1 cellular context compared by ENCODE assay signal in the genomic region with DNA sequence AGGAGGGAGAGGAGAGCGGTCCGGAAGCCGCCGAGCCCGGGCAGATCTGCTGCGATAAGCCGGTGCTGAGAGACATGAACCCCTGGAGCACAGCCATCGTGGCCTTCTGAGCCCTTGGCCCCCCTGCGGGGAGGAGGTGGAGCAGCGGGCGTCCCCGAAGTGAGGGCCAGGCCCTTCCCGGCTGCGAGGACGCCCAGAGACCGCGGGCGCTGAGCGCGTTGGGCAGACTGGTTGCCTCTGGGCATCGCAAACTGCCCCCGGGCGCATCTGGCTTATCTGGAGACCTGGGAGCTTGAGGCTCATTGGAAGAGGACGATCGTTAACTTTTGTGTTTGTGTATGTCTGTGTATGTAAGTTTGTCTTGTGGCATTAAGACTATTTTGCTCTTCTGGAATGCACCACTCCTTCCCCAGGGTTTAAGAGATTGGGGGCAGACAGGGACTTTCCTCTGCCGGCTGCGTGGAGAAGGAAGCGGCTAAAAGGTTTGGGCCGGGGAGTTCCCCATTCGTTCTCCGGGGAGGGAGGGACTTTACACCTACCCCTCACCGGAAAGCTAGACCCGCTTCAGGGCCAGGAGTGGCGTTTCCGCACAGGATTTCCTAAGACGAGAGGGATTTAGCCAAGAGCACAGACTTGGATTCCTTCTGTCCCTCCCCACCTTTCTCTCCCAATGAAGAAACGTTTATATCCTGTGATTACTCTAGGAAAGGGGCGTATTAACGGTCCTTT.
TF ChIP-seq lines count a peak whose summit lies in the region.

No MANE protein-coding gene starts in this region.

TF ChIP-seq in HEK293, 187 proteins besides CTCF, POLR2A, EP300 and RAD21 (continued from another document and continues in another):
- TF ChIP-seq, protein P1, sequence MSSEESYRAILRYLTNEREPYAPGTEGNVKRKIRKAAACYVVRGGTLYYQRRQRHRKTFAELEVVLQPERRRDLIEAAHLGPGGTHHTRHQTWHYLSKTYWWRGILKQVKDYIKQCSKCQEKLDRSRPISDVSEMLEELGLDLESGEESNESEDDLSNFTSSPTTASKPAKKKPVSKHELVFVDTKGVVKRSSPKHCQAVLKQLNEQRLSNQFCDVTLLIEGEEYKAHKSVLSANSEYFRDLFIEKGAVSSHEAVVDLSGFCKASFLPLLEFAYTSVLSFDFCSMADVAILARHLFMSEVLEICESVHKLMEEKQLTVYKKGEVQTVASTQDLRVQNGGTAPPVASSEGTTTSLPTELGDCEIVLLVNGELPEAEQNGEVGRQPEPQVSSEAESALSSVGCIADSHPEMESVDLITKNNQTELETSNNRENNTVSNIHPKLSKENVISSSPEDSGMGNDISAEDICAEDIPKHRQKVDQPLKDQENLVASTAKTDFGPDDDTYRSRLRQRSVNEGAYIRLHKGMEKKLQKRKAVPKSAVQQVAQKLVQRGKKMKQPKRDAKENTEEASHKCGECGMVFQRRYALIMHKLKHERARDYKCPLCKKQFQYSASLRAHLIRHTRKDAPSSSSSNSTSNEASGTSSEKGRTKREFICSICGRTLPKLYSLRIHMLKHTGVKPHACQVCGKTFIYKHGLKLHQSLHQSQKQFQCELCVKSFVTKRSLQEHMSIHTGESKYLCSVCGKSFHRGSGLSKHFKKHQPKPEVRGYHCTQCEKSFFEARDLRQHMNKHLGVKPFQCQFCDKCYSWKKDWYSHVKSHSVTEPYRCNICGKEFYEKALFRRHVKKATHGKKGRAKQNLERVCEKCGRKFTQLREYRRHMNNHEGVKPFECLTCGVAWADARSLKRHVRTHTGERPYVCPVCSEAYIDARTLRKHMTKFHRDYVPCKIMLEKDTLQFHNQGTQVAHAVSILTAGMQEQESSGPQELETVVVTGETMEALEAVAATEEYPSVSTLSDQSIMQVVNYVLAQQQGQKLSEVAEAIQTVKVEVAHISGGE (tag by site-specific recombination; conservative IDR thresholded peaks at IDR 0.05; ENCODE audit: low read depth): no peak; the same call in 1 of the 2 replicates
- TF ChIP-seq ZNF76 (tag by site-specific recombination; IDR thresholded peaks at IDR 0.05; ENCODE audit: borderline replicate concordance, low read depth) (no peak), ZNF701 (tag by site-specific recombination; IDR thresholded peaks at IDR 0.05) (no peak), ZNF223 (tag by site-specific recombination; IDR thresholded peaks at IDR 0.05) (no peak), IKZF3 (tag by site-specific recombination; IDR thresholded peaks at IDR 0.05) (no peak), ZNF677 (tag by site-specific recombination; IDR thresholded peaks at IDR 0.05) (no peak), ZNF645 (tag by site-specific recombination; IDR thresholded peaks at IDR 0.05) (peak; percentile 100), ZNF157 (tag by site-specific recombination; IDR thresholded peaks at IDR 0.05) (no peak), ZFHX2 (tag by site-specific recombination; conservative IDR thresholded peaks at IDR 0.05) (no peak), KLF1 (tag by site-specific recombination; IDR thresholded peaks at IDR 0.05) (peak; percentile 18; the same call in 1 of the 2 replicates), KLF10 (tag by site-specific recombination; IDR thresholded peaks at IDR 0.05) (no peak; the same call in 1 of the 2 replicates), ZNF114 (tag by site-specific recombination; IDR thresholded peaks at IDR 0.05) (no peak), ZNF146 (tag by site-specific recombination; IDR thresholded peaks at IDR 0.05) (no peak; the same call in 1 of the 2 replicates), GLI4 (tag by site-specific recombination; IDR thresholded peaks at IDR 0.05) (no peak), ZNF837 (tag by site-specific recombination; IDR thresholded peaks at IDR 0.05) (no peak), ZNF776 (tag by site-specific recombination; IDR thresholded peaks at IDR 0.05; ENCODE audit: borderline replicate concordance) (no peak), ZNF521 (tag by site-specific recombination; IDR thresholded peaks at IDR 0.05) (no peak), ZNF311 (tag by site-specific recombination; IDR thresholded peaks at IDR 0.05; ENCODE audit: borderline replicate concordance) (no peak), ZNF362 (tag by site-specific recombination; IDR thresholded peaks at IDR 0.05) (no peak), ZNF658 (tag by site-specific recombination; IDR thresholded peaks at IDR 0.05) (no peak), ZNF416 (tag by site-specific recombination; IDR thresholded peaks at IDR 0.05) (no peak), ZNF354C (tag by site-specific recombination; IDR thresholded peaks at IDR 0.05; ENCODE audit: borderline replicate concordance, low read depth) (no peak), SALL2 (tag by site-specific recombination; IDR thresholded peaks at IDR 0.05; ENCODE audit: borderline replicate concordance) (no peak), ZNF654 (tag by site-specific recombination; IDR thresholded peaks at IDR 0.05; ENCODE audit: low read depth) (no peak), ATF2 (tag by site-specific recombination; IDR thresholded peaks at IDR 0.05; ENCODE audit: low read depth) (no peak), ELK4 (IDR thresholded peaks at IDR 0.05; ENCODE audit: borderline replicate concordance, low read depth, low read length) (no peak; the same call in 1 of the 2 replicates), ZNF48 (tag by site-specific recombination; IDR thresholded peaks at IDR 0.05) (no peak), ZNF138 (tag by site-specific recombination; IDR thresholded peaks at IDR 0.05; ENCODE audit: borderline replicate concordance) (no peak), ZNF560 (tag by site-specific recombination; IDR thresholded peaks at IDR 0.05; ENCODE audit: borderline replicate concordance) (no peak), ZNF449 (tag by site-specific recombination; IDR thresholded peaks at IDR 0.05) (no peak), HOXC10 (CRISPR knock-in tag; IDR thresholded peaks at IDR 0.05) (no peak), ZNF266 (tag by site-specific recombination; IDR thresholded peaks at IDR 0.05; ENCODE audit: low read depth) (no peak), ZNF398 (tag by site-specific recombination; IDR thresholded peaks at IDR 0.05) (no peak), PRDM4 (tag by site-specific recombination; IDR thresholded peaks at IDR 0.05) (no peak)
- TF ChIP-seq, protein P2, sequence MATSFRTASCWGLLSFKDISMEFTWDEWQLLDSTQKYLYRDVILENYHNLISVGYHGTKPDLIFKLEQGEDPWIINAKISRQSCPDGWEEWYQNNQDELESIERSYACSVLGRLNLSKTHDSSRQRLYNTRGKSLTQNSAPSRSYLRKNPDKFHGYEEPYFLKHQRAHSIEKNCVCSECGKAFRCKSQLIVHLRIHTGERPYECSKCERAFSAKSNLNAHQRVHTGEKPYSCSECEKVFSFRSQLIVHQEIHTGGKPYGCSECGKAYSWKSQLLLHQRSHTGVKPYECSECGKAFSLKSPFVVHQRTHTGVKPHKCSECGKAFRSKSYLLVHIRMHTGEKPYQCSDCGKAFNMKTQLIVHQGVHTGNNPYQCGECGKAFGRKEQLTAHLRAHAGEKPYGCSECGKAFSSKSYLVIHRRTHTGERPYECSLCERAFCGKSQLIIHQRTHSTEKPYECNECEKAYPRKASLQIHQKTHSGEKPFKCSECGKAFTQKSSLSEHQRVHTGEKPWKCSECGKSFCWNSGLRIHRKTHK (tag by site-specific recombination; IDR thresholded peaks at IDR 0.05): no peak
- TF ChIP-seq, protein P3, sequence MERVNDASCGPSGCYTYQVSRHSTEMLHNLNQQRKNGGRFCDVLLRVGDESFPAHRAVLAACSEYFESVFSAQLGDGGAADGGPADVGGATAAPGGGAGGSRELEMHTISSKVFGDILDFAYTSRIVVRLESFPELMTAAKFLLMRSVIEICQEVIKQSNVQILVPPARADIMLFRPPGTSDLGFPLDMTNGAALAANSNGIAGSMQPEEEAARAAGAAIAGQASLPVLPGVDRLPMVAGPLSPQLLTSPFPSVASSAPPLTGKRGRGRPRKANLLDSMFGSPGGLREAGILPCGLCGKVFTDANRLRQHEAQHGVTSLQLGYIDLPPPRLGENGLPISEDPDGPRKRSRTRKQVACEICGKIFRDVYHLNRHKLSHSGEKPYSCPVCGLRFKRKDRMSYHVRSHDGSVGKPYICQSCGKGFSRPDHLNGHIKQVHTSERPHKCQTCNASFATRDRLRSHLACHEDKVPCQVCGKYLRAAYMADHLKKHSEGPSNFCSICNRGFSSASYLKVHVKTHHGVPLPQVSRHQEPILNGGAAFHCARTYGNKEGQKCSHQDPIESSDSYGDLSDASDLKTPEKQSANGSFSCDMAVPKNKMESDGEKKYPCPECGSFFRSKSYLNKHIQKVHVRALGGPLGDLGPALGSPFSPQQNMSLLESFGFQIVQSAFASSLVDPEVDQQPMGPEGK (tag by site-specific recombination; IDR thresholded peaks at IDR 0.05): peak; percentile 76; the same call in 1 of the 2 replicates
